In genomic region chr18:57430166-57430958, GRCh38 we compare ENCODE assay signal across 19 cellular contexts. TPM values are rescaled to one million over a fixed set of nuclear protein-coding genes. Genes with fewer than 3 reads are reported as not detected.
DNase-seq lines count a peak whose midpoint lies in the region; ATAC-seq and TF ChIP-seq lines count a peak whose summit lies in the region.
"Had no signal": no experiment of that assay in that cellular context is flagged by ENCODE, and none has a peak within 500 bp of the region (broad histone marks: within the 10 kb centered on the region; RNA-seq: fewer than 3 reads in every experiment).

No MANE protein-coding gene starts in this region.

- no peaks in the 10 kb centered on the region for H3K36me3 ChIP-seq in CD8-positive, alpha-beta T cell (ENCODE audit: insufficient read depth, low read length)
- H3K36me3 ChIP-seq in endodermal cell (ENCODE audit: control insufficient read depth, insufficient read depth, low read length) (no peaks in the 10 kb centered on the region), neural cell (ENCODE audit: insufficient read depth, low read length) (no peaks in the 10 kb centered on the region)
- H3K36me3 ChIP-seq: adrenal gland; BLaER1 treated with 17β-estradiol and CSF1 and Interleukin-3, amounts not matched to agents 10 nM and 100 nM; colonic mucosa; upper lobe of right lung had no signal

- H3K4me1 Mint-ChIP-seq in CD8-positive, alpha-beta T cell (ENCODE audit: low read depth), result peaks cover 26% of the 10 kb centered on the region
- H3K4me1 Mint-ChIP-seq in HFFc6 (ENCODE audit: low read depth), result peaks cover 23% of the 10 kb centered on the region
- peaks cover 45% of the 10 kb centered on the region for H3K4me1 Mint-ChIP-seq in endodermal cell

- WGBS in endodermal cell (ENCODE audit: insufficient coverage in 1 of 2, insufficient read length in 1 of 2), 2 experiments, result 1 to 2% methylated on average over 12 to 30 of the region's 30 CpGs

- no peaks in the 10 kb centered on the region for H3F3A ChIP-seq in neural cell (ENCODE audit: insufficient read depth, low read length, poor library complexity, severe bottlenecking)

- TF ChIP-seq RAD21 in neural cell (conservative IDR thresholded peaks at IDR 0.05), result no peak

- H3K27ac Mint-ChIP-seq in CD8-positive, alpha-beta T cell, result no peak overlapping the region
- H3K27ac Mint-ChIP-seq in HFFc6 (no peak overlapping the region), endodermal cell (no peak overlapping the region)
- H3K27ac Mint-ChIP-seq: mesothelial cell of epicardium had no signal

- no peak for DNase-seq in CD8-positive, alpha-beta T cell
- DNase-seq in HFFc6 (no peak), endodermal cell (peak; percentile 83), NCI-H226 (no peak), HT-29 (ENCODE audit: low spot score) (no peak), G401 (ENCODE audit: low spot score) (no peak)
- DNase-seq: activated CD4-positive, alpha-beta T cell treated with anti-CD3 and anti-CD28 coated beads for 4 hours; activated T-cell treated with anti-CD3 and anti-CD28 coated beads, Interleukin-2, amount 50 U/mL, for 1 hour; adrenal gland; colonic mucosa; KBM-7; NCI-H146; NCI-H526; T-helper 1 cell; upper lobe of right lung had no signal

- H4K20me1 ChIP-seq in neural cell (ENCODE audit: insufficient read depth), result no peaks in the 10 kb centered on the region

- peaks cover 72% of the 10 kb centered on the region for H3K27me3 Mint-ChIP-seq in CD8-positive, alpha-beta T cell (ENCODE audit: low read depth)
- H3K27me3 Mint-ChIP-seq in HFFc6 (ENCODE audit: insufficient read depth) (peaks cover 63% of the 10 kb centered on the region), endodermal cell (ENCODE audit: insufficient read depth) (peaks cover 92% of the 10 kb centered on the region)

- TF ChIP-seq EP300 in neural cell (conservative IDR thresholded peaks at IDR 0.05; ENCODE audit: poor library complexity, severe bottlenecking), result no peak

- H3K4me1 ChIP-seq in CD8-positive, alpha-beta T cell (ENCODE audit: insufficient read depth, low read length), result peaks cover 24% of the 10 kb centered on the region
- peaks cover 13% of the 10 kb centered on the region for H3K4me1 ChIP-seq in endodermal cell (ENCODE audit: control insufficient read depth, insufficient read depth, low read length)
- H3K4me1 ChIP-seq: colonic mucosa, upper lobe of right lung had no signal

- H3K27ac ChIP-seq in CD8-positive, alpha-beta T cell (ENCODE audit: low read depth, low read length), result no peak overlapping the region
- H3K27ac ChIP-seq in endodermal cell (ENCODE audit: low read depth, low read length) (no peak overlapping the region), neural cell (ENCODE audit: low read length) (no peak overlapping the region)
- H3K27ac ChIP-seq: adrenal gland; BLaER1 treated with 17β-estradiol and CSF1 and Interleukin-3, amounts not matched to agents 10 nM and 100 nM; colonic mucosa; upper lobe of right lung had no signal

- H2AFZ ChIP-seq in neural cell (ENCODE audit: low read depth, low read length), result no peak overlapping the region

- peaks cover 70% of the 10 kb centered on the region for H3K27me3 ChIP-seq in CD8-positive, alpha-beta T cell (ENCODE audit: insufficient read depth, low read length)
- H3K27me3 ChIP-seq in endodermal cell (ENCODE audit: control insufficient read depth, insufficient read depth, low read length, poor library complexity, severe bottlenecking), result peaks cover 96% of the 10 kb centered on the region
- peaks cover 92% of the 10 kb centered on the region for H3K27me3 ChIP-seq in neural cell (ENCODE audit: insufficient read depth, low read depth, low read length)

- no peaks in the 10 kb centered on the region for H3K79me2 ChIP-seq in neural cell (replicated peaks; ENCODE audit: insufficient read depth, low read length)

- H3K4me3 Mint-ChIP-seq in CD8-positive, alpha-beta T cell, result peak overlapping the region; percentile 23
- peak overlapping the region; percentile 43; the same call in 1 of the 2 replicates for H3K4me3 Mint-ChIP-seq in HFFc6
- H3K4me3 Mint-ChIP-seq in endodermal cell, result peak overlapping the region; percentile 30
- H3K4me3 Mint-ChIP-seq: mesothelial cell of epicardium had no signal

- H3K9me3 Mint-ChIP-seq in CD8-positive, alpha-beta T cell, result peaks cover 4% of the 10 kb centered on the region
- peaks cover 4% of the 10 kb centered on the region for H3K9me3 Mint-ChIP-seq in HFFc6
- H3K9me3 Mint-ChIP-seq in endodermal cell, result peaks cover 2% of the 10 kb centered on the region
- H3K9me3 Mint-ChIP-seq: mesothelial cell of epicardium had no signal

- CTCF ChIA-PET in CD8-positive, alpha-beta T cell (lab: Charles Lee), result no interaction called here

- H3K9me2 ChIP-seq in neural cell (ENCODE audit: insufficient read depth, low read length), result no peaks in the 10 kb centered on the region

- H3K9ac ChIP-seq in endodermal cell (ENCODE audit: extremely low read depth, low read length, poor library complexity, severe bottlenecking), result no peak overlapping the region
- no peak overlapping the region for H3K9ac ChIP-seq in neural cell (ENCODE audit: low read length)
- H3K9ac ChIP-seq: BLaER1 treated with 17β-estradiol and CSF1 and Interleukin-3, amounts not matched to agents 10 nM and 100 nM had no signal

- no peaks in the 10 kb centered on the region for H3K9me3 ChIP-seq in CD8-positive, alpha-beta T cell (ENCODE audit: low read length)
- H3K9me3 ChIP-seq in endodermal cell (ENCODE audit: control insufficient read depth, low read length), result no peaks in the 10 kb centered on the region
- no peaks in the 10 kb centered on the region for H3K9me3 ChIP-seq in neural cell (ENCODE audit: low read length)
- H3K9me3 ChIP-seq: adrenal gland, colonic mucosa, upper lobe of right lung had no signal

- in situ Hi-C loops in G401 (cut with HindIII; ENCODE audit: low sequenced_read_pairs), result no loop called here

- no peak for ATAC-seq in CD8-positive, alpha-beta T cell
- no peak for ATAC-seq in HG03139 (IDR thresholded peaks at IDR 0.05; ENCODE audit: unreplicated experiment)
- ATAC-seq: upper lobe of right lung had no signal

- TF ChIP-seq CTCF in CD8-positive, alpha-beta T cell (IDR thresholded peaks at IDR 0.05), result no peak
- TF ChIP-seq CTCF in HFFc6 (IDR thresholded peaks at IDR 0.05) (no peak), endodermal cell (conservative IDR thresholded peaks at IDR 0.05) (no peak), neural cell (IDR thresholded peaks at IDR 0.05; ENCODE audit: poor library complexity, severe bottlenecking) (no peak)

- intact Hi-C loops in CD8-positive, alpha-beta T cell (cut with DNase I, micrococcal nuclease), result no loop called here

- POLR2A ChIA-PET in CD8-positive, alpha-beta T cell (lab: Charles Lee), result interaction anchor here (1.0 kb wide), 1 partner anchor 9 kb away, joined by 3 read pairs; no protein-coding TSS in a partner anchor

- no peaks in the 10 kb centered on the region for H3K36me3 Mint-ChIP-seq in CD8-positive, alpha-beta T cell
- peaks cover 5% of the 10 kb centered on the region; the same call in 1 of the 2 replicates for H3K36me3 Mint-ChIP-seq in HFFc6 (ENCODE audit: low read depth)
- no peaks in the 10 kb centered on the region for H3K36me3 Mint-ChIP-seq in endodermal cell (ENCODE audit: low read depth)
- H3K36me3 Mint-ChIP-seq: mesothelial cell of epicardium had no signal

- no peak overlapping the region for H3K4me3 ChIP-seq in CD8-positive, alpha-beta T cell (ENCODE audit: low read depth, low read length)
- H3K4me3 ChIP-seq in endodermal cell (ENCODE audit: low read length), result peak overlapping the region; percentile 39
- H3K4me3 ChIP-seq in neural cell (ENCODE audit: low read length), result no peak overlapping the region
- H3K4me3 ChIP-seq: BLaER1 treated with 17β-estradiol and CSF1 and Interleukin-3, amounts not matched to agents 10 nM and 100 nM; colonic mucosa; upper lobe of right lung had no signal

- no peak overlapping the region for H3K4me2 ChIP-seq in neural cell (ENCODE audit: low read length)
- H3K4me2 ChIP-seq: BLaER1 treated with 17β-estradiol and CSF1 and Interleukin-3, amounts not matched to agents 10 nM and 100 nM had no signal

TF ChIP-seq in neural cell, 6 proteins besides CTCF, POLR2A, EP300 and RAD21:
- TF ChIP-seq POLR2AphosphoS5 (IDR thresholded peaks at IDR 0.05) (no peak), EZH2 (IDR thresholded peaks at IDR 0.05; ENCODE audit: borderline replicate concordance, insufficient read depth, low read length, poor library complexity, severe bottlenecking) (peak; percentile 72), SMC3 (conservative IDR thresholded peaks at IDR 0.05; ENCODE audit: poor library complexity) (no peak), TAF1 (IDR thresholded peaks at IDR 0.05; ENCODE audit: low read depth) (no peak), REST (IDR thresholded peaks at IDR 0.05; ENCODE audit: borderline replicate concordance) (no peak)

RNA-seq across cellular contexts. Expression of gene ONECUT2, which starts 4.8 kb away (rescaled TPM):
- not detected for total RNA-seq in CD8-positive, alpha-beta T cell
- total RNA-seq in HFFc6 (2021; fragmentation: NEBNext Ultra II Directional; extraction: Animal tissue kit (Norgen Biotek cat#: 25700)), result under 1 TPM; 0.10 to 0.40 (median 0.18) TPM
- total RNA-seq in endodermal cell, result 1 to 10 TPM; 1.9 to 3.6 TPM
- polyA plus RNA-seq in endodermal cell (2013, experiment 1 of 2), result 3.3 TPM
- 3.4 TPM for polyA plus RNA-seq in endodermal cell (2013, experiment 2 of 2)
- polyA plus RNA-seq in neural cell, result 3.9 and 4.3 TPM in 2 replicates
- 20.2 and 27.1 TPM in 2 replicates for polyA minus RNA-seq in neural cell
- total RNA-seq in HT-29 (2014; rRNA removed; shearing (Covaris generic)), result 6.6 and 8.6 TPM in 2 replicates
- total RNA-seq in G401 (2014; rRNA removed; shearing (Covaris generic)), result not detected in 2 replicates
